1 cellular context compared by ENCODE assay signal in the genomic region with DNA sequence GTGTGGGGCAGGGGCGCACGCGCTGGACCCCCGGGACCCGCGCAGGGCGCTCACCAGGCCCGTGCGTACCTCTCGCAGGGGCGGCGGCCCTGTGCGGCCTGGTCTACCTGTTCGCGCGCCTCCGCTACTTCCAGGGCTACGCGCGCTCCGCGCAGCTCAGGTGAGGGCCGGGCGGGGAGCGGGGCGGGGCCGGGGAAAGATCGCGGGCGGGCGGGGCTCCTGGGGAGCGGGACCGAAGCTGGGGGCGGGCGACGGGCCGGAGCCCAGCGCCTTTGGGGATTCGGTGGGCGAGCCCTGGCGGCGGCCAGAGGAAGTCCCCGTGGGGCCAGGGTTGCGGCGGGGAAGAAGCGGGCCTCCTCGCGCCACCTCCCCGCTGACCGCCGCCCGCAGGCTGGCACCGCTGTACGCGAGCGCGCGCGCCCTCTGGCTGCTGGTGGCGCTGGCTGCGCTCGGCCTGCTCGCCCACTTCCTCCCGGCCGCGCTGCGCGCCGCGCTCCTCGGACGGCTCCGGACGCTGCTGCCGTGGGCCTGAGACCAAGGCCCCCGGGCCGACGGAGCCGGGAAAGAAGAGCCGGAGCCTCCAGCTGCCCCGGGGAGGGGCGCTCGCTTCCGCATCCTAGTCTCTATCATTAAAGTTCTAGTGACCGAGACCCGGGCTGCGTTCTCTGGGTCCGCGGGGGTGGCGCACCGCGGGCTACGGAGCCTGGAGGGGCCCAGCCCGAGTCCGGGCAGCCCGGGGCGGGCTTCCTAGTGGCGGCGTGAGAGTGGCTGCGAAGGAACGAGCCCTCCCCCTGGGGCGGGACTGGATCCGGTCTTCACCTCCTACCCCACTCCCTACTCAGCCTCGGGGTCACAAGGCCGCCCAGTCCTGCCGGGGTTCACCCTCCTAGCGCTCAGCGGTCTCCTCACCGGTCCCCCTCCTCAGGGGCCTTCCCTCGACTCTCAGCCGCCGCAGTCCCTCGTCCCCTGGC.
TF ChIP-seq lines count a peak whose summit lies in the region.

No MANE protein-coding gene starts in this region.

TF ChIP-seq in HepG2, 621 proteins besides CTCF, POLR2A, EP300 and RAD21 (continued from another document and continues in another):
- TF ChIP-seq ZSCAN5A (CRISPR knock-in tag; IDR thresholded peaks at IDR 0.05; ENCODE audit: borderline replicate concordance) (no peak; the same call in 1 of the 2 replicates), ZNF839 (CRISPR knock-in tag; IDR thresholded peaks at IDR 0.05; ENCODE audit: borderline replicate concordance) (no peak), ZIK1 (CRISPR knock-in tag; IDR thresholded peaks at IDR 0.05; ENCODE audit: borderline replicate concordance, low read depth) (0 out of 2 replicates have a peak, but pooled peaks have one; percentile 27), ONECUT2 (CRISPR knock-in tag; IDR thresholded peaks at IDR 0.05) (no peak), NRL (CRISPR knock-in tag; IDR thresholded peaks at IDR 0.05; ENCODE audit: borderline replicate concordance) (no peak), SP140L (CRISPR knock-in tag; IDR thresholded peaks at IDR 0.05; ENCODE audit: borderline replicate concordance) (no peak), ZNF646 (CRISPR knock-in tag; IDR thresholded peaks at IDR 0.05) (no peak), PCBP1 (IDR thresholded peaks at IDR 0.05; ENCODE audit: borderline replicate concordance, low read depth, low read length) (no peak), RBFOX2 (IDR thresholded peaks at IDR 0.05; ENCODE audit: low read depth, low read length) (peak; percentile 89), ZFAT (CRISPR knock-in tag; conservative IDR thresholded peaks at IDR 0.05) (no peak), ZBTB10 (CRISPR knock-in tag; IDR thresholded peaks at IDR 0.05; ENCODE audit: borderline replicate concordance) (no peak; the same call in 1 of the 2 replicates), FOXO4 (CRISPR knock-in tag; conservative IDR thresholded peaks at IDR 0.05) (no peak), HMGA1 (CRISPR knock-in tag; conservative IDR thresholded peaks at IDR 0.05) (no peak), ZXDC (CRISPR knock-in tag; IDR thresholded peaks at IDR 0.05) (no peak), ZNF800 (CRISPR knock-in tag; IDR thresholded peaks at IDR 0.05) (peak; percentile 95), CHD2 (IDR thresholded peaks at IDR 0.05; ENCODE audit: low read depth, low read length) (no peak), ZNF674 (CRISPR knock-in tag; IDR thresholded peaks at IDR 0.05; ENCODE audit: low read depth) (no peak), HMGXB4 (CRISPR knock-in tag; IDR thresholded peaks at IDR 0.05; ENCODE audit: borderline replicate concordance in 1 of 2, low read depth in 1 of 2) (peak; percentile 81 to 95; a peak in 3 of 4 replicates), GTF2F1 (IDR thresholded peaks at IDR 0.05; ENCODE audit: low read length) (no peak), ZSCAN25 (CRISPR knock-in tag; IDR thresholded peaks at IDR 0.05) (peak; percentile 71), ZSCAN22 (CRISPR knock-in tag; IDR thresholded peaks at IDR 0.05) (no peak), ZNF878 (CRISPR knock-in tag; IDR thresholded peaks at IDR 0.05) (no peak), CHCHD3 (CRISPR knock-in tag; IDR thresholded peaks at IDR 0.05) (no peak), ZNF224 (CRISPR knock-in tag; IDR thresholded peaks at IDR 0.05) (no peak), PITX1 (CRISPR knock-in tag; IDR thresholded peaks at IDR 0.05) (no peak), ZNF747 (CRISPR knock-in tag; IDR thresholded peaks at IDR 0.05; ENCODE audit: borderline replicate concordance) (no peak), ZNF101 (CRISPR knock-in tag; IDR thresholded peaks at IDR 0.05; ENCODE audit: borderline replicate concordance, low read depth) (no peak), AHR (CRISPR knock-in tag; IDR thresholded peaks at IDR 0.05) (no peak; the same call in 1 of the 2 replicates), ZNF572 (CRISPR knock-in tag; IDR thresholded peaks at IDR 0.05) (no peak), ZNF619 (CRISPR knock-in tag; IDR thresholded peaks at IDR 0.05) (no peak), SALL2 (CRISPR knock-in tag; IDR thresholded peaks at IDR 0.05) (peak; percentile 26; the same call in 1 of the 2 replicates)
- TF ChIP-seq, protein P1, sequence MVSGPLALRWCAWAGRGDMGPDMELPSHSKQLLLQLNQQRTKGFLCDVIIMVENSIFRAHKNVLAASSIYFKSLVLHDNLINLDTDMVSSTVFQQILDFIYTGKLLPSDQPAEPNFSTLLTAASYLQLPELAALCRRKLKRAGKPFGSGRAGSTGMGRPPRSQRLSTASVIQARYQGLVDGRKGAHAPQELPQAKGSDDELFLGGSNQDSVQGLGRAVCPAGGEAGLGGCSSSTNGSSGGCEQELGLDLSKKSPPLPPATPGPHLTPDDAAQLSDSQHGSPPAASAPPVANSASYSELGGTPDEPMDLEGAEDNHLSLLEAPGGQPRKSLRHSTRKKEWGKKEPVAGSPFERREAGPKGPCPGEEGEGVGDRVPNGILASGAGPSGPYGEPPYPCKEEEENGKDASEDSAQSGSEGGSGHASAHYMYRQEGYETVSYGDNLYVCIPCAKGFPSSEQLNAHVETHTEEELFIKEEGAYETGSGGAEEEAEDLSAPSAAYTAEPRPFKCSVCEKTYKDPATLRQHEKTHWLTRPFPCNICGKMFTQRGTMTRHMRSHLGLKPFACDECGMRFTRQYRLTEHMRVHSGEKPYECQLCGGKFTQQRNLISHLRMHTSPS (CRISPR knock-in tag; IDR thresholded peaks at IDR 0.05; ENCODE audit: low read depth) = no peak; the same call in 1 of the 2 replicates
